8 cellular contexts compared by ENCODE assay signal in genomic region chr1:155134322-155134721, GRCh38. TPM values are rescaled to one million over a fixed set of nuclear protein-coding genes. Genes with fewer than 3 reads are reported as not detected.
DNase-seq lines count a peak whose midpoint lies in the region; TF ChIP-seq lines count a peak whose summit lies in the region.

No MANE protein-coding gene starts in this region.

- H3K27ac Mint-ChIP-seq in Caco-2 (ENCODE audit: unreplicated experiment), result peak overlapping the region; percentile 86

- H3K9me3 Mint-ChIP-seq in Caco-2 (ENCODE audit: unreplicated experiment), result no peaks in the 10 kb centered on the region

- H3K4me3 Mint-ChIP-seq in Caco-2 (ENCODE audit: unreplicated experiment), result peak overlapping the region; percentile 81

- no peaks in the 10 kb centered on the region for H3K27me3 ChIP-seq in Caco-2 (replicated peaks; ENCODE audit: control insufficient read depth, insufficient read depth, low read length)
- no peaks in the 10 kb centered on the region for H3K27me3 ChIP-seq in esophagus (ENCODE audit: control insufficient read depth in 1 of 2, insufficient read depth in 2 of 2, low read length in 2 of 2)
- H3K27me3 ChIP-seq in prostate gland (replicated peaks; ENCODE audit: insufficient read depth), result no peaks in the 10 kb centered on the region

- intact Hi-C loops in Caco-2 (cut with micrococcal nuclease; ENCODE audit: unreplicated experiment), result loop anchor here (2.0 kb wide), 2 partner anchors 32 to 40 kb away; no protein-coding TSS in a partner anchor
- intact Hi-C loops in prostate gland (cut with DNase I), result loop anchor here (5.0 kb wide), 1 partner anchor 33 kb away; no protein-coding TSS in a partner anchor

- POLR2A ChIA-PET in Caco-2 (lab: Charles Lee), result interaction anchor here (0.6 kb wide), 1 partner anchor 135 kb away, joined by 3 read pairs; no protein-coding TSS in a partner anchor

- H3K4me1 ChIP-seq in Caco-2 (peaks cover 23% of the 10 kb centered on the region), esophagus (ENCODE audit: control insufficient read depth in 2 of 2, insufficient read depth in 2 of 2, low read length in 1 of 2) (peaks cover 13 to 22% of the 10 kb centered on the region in 2 donors), prostate gland (replicated peaks) (peaks cover 32% of the 10 kb centered on the region)

- H3K27me3 Mint-ChIP-seq in Caco-2 (ENCODE audit: insufficient read depth, unreplicated experiment), result no peaks in the 10 kb centered on the region

- H3K9me3 ChIP-seq in Caco-2 (no peaks in the 10 kb centered on the region), esophagus (ENCODE audit: control insufficient read depth in 2 of 2, insufficient read depth in 1 of 2, low read depth in 1 of 2, low read length in 1 of 2) (no peaks in the 10 kb centered on the region), prostate gland (no peaks in the 10 kb centered on the region)

- BruUV-seq in Caco-2 (replicated peaks; lab: Mats Ljungman, UMichigan), result no TSS peak

- H3K4me1 Mint-ChIP-seq in Caco-2 (ENCODE audit: low read depth, unreplicated experiment), result peaks cover 26% of the 10 kb centered on the region

- WGBS in esophagus, 2 donors, result 42 to 67% methylated on average over 1 of the region's 1 CpG
- WGBS in prostate gland, result 55% methylated on average over 1 of the region's 1 CpG

- H3K4me3 ChIP-seq in Caco-2 (ENCODE audit: low read depth, low read length) (peak overlapping the region; percentile 84), esophagus (ENCODE audit: low read depth in 1 of 2, low read length in 2 of 2) (peak overlapping the region in 1 of 2 donors; percentile 53), prostate gland (peak overlapping the region in 1 of 2 donors; percentile 49)

- no peak for TF ChIP-seq CTCF in Caco-2 (IDR thresholded peaks at IDR 0.05; ENCODE audit: insufficient read depth in 1 of 2, low read depth in 1 of 2, low read length in 1 of 2, severe bottlenecking in 1 of 2, unreplicated experiment in 1 of 2)
- no peak for TF ChIP-seq CTCF in prostate gland (IDR thresholded peaks at IDR 0.05)

- DNase-seq in Caco-2 (no peak), RPMI8226 (peak; percentile 44), prostate gland (ENCODE audit: low spot score) (no peak), NCI-H2227 (lab: John Stamatoyannopoulos, UW; ENCODE audit: unreplicated experiment) (no peak), SW480 (ENCODE audit: low spot score) (no peak), COLO829 (ENCODE audit: low spot score) (no peak)
- no peak for DNase-seq in stimulated activated CD8-positive, alpha-beta memory T cell treated with anti-CD3 and anti-CD28 coated beads, Interleukin-4, amount 100 ng/mL, for 48 hours

- TF ChIP-seq POLR2A in prostate gland (IDR thresholded peaks at IDR 0.05), result no peak

- CTCF ChIA-PET in Caco-2 (lab: Charles Lee), result interaction anchor here (1.0 to 1.7 kb wide), 5 partner anchors 8 to 49 kb away, joined by 3 to 17 read pairs (median 7); partner anchors contain the start of gene KRTCAP2

- H3K36me3 ChIP-seq in Caco-2 (ENCODE audit: control insufficient read depth, insufficient read depth, low read length) (peaks cover 16% of the 10 kb centered on the region), esophagus (ENCODE audit: control insufficient read depth in 2 of 2, insufficient read depth in 2 of 2, low read length in 1 of 2) (peaks cover 17 to 20% of the 10 kb centered on the region in 2 donors), prostate gland (peaks cover 5 to 15% of the 10 kb centered on the region in 2 donors)

- H3K36me3 Mint-ChIP-seq in Caco-2 (ENCODE audit: insufficient read depth, unreplicated experiment), result peaks cover 70% of the 10 kb centered on the region

- H3K27ac ChIP-seq in esophagus (ENCODE audit: low read depth in 2 of 2, low read length in 1 of 2) (peak overlapping the region; percentile 100), prostate gland (peak overlapping the region; percentile 94 to 97)

RNA-seq across cellular contexts. Expression of gene SLC50A1, which starts 1.3 kb away (rescaled TPM):
- total RNA-seq in Caco-2 (2022) (38.4 and 43.6 TPM in 2 replicates), prostate gland (10 to 100 TPM; 26.6 to 48.0 TPM)
- polyA plus RNA-seq in esophagus, result 10 to 100 TPM; 41.0 to 51.5 TPM

RNA-seq across cellular contexts. Expression of gene DPM3, which starts 6.0 kb away (rescaled TPM):
- total RNA-seq in Caco-2 (2022) (27.8 and 30.7 TPM in 2 replicates), prostate gland (10 to 100 TPM; 93.6 to 97.0 TPM)
- polyA plus RNA-seq in esophagus, result 100 to 1,000 TPM; 103 to 248 TPM

RNA-seq across cellular contexts. Expression of gene EFNA1, which starts 6.6 kb away (rescaled TPM):
- total RNA-seq in Caco-2 (2022) (42.5 and 47.9 TPM in 2 replicates), prostate gland (100 to 1,000 TPM in 1 of 2 donors, 10 to 100 TPM in 1; 85.1 to 132 TPM)
- 10 to 100 TPM; 32.9 to 48.1 TPM for polyA plus RNA-seq in esophagus

RNA-seq across cellular contexts. Expression of gene KRTCAP2, which starts 38.8 kb away (rescaled TPM):
- total RNA-seq in Caco-2 (2022) (215 and 219 TPM in 2 replicates), prostate gland (100 to 1,000 TPM; 111 to 236 TPM)
- polyA plus RNA-seq in esophagus, result 100 to 1,000 TPM; 161 to 260 TPM

RNA-seq across cellular contexts. Expression of gene TRIM46, which starts 39.3 kb away (rescaled TPM):
- total RNA-seq in Caco-2 (2022) (0.11 TPM in 1 of 2 replicates, not detected in the other), prostate gland (1 to 10 TPM in 1 of 2 donors, under 1 TPM in 1; 0.14 to 1.6 TPM)
- polyA plus RNA-seq in esophagus, result under 1 TPM; 0.19 to 0.47 TPM
